Comparison of ENCODE assay signal across 1 cellular context in genomic region chr10:21604651-21605050, GRCh38.
TF ChIP-seq lines count a peak whose summit lies in the region.

No MANE protein-coding gene starts in this region.

TF ChIP-seq in SK-N-SH treated with all-trans-retinoic acid at 6 μM for 48 hours, 23 proteins besides CTCF, POLR2A, EP300 and RAD21 (continued from another document):
- TF ChIP-seq PATZ1 (CRISPR knock-in tag; IDR thresholded peaks at IDR 0.05; ENCODE audit: borderline replicate concordance): no peak
- TF ChIP-seq ZFP3 (CRISPR knock-in tag; IDR thresholded peaks at IDR 0.05): no peak
- no peak for TF ChIP-seq ZNF565 (CRISPR knock-in tag; conservative IDR thresholded peaks at IDR 0.05; ENCODE audit: low read depth)
TF ChIP-seq in SK-N-SH treated with all-trans-retinoic acid at 6 μM for 48 hours: peak in this region for 0.
